13 cellular contexts compared by ENCODE assay signal in genomic region chr5:172911628-172911880, GRCh38. TPM values are rescaled to one million over a fixed set of nuclear protein-coding genes. Genes with fewer than 3 reads are reported as not detected.
DNase-seq lines count a peak whose midpoint lies in the region; ATAC-seq and TF ChIP-seq lines count a peak whose summit lies in the region.
"Had no signal": no experiment of that assay in that cellular context is flagged by ENCODE, and none has a peak within 500 bp of the region (broad histone marks: within the 10 kb centered on the region; RNA-seq: fewer than 3 reads in every experiment).

No MANE protein-coding gene starts in this region.

- no peak overlapping the region for H2BK120ac ChIP-seq in mesenchymal stem cell (ENCODE audit: low read depth, low read length)

- no peak overlapping the region for H2BK5ac ChIP-seq in mesenchymal stem cell (ENCODE audit: low read depth, low read length, poor library complexity, severe bottlenecking)

- TF ChIP-seq CTCF in HFFc6 (IDR thresholded peaks at IDR 0.05) (no peak), brain microvascular endothelial cell (IDR thresholded peaks at IDR 0.05; ENCODE audit: low read depth, low read length, missing control alignments) (no peak), dorsolateral prefrontal cortex (IDR thresholded peaks at IDR 0.05 in 54 of 56, conservative IDR thresholded peaks at IDR 0.05 in 2 of 56; ENCODE audit: low read depth in 1 of 56, partially characterized antibody in 56 of 56) (no peak)

- H3K18ac ChIP-seq in mesenchymal stem cell (ENCODE audit: low read depth in 1 of 2, low read length in 2 of 2) = no peak overlapping the region

- no peak overlapping the region for H3K4ac ChIP-seq in mesenchymal stem cell (ENCODE audit: low read depth in 1 of 2, low read length in 2 of 2)

- H3K27ac Mint-ChIP-seq in HFFc6 = peak overlapping the region; percentile 87
- H3K27ac Mint-ChIP-seq: activated naive CD4-positive, alpha-beta T cell treated with anti-CD3 and anti-CD28 coated beads, Interleukin-2, amount 50 U/mL, for 24 hours; CD8-positive, alpha-beta T cell had no signal

- no peak for ATAC-seq in HG02885 (IDR thresholded peaks at IDR 0.05; ENCODE audit: poor library complexity, unreplicated experiment)
- ATAC-seq: CD8-positive, alpha-beta T cell had no signal

- no peaks in the 10 kb centered on the region for H3K27me3 ChIP-seq in brain microvascular endothelial cell (replicated peaks)
- H3K27me3 ChIP-seq in mesenchymal stem cell (ENCODE audit: control insufficient read depth in 1 of 2, insufficient read depth in 1 of 2, low read length in 2 of 2) = no peaks in the 10 kb centered on the region
- no peaks in the 10 kb centered on the region for H3K27me3 ChIP-seq in subcutaneous abdominal adipose tissue (ENCODE audit: control insufficient read depth in 5 of 5, insufficient read depth in 4 of 5, low read length in 5 of 5)
- no peaks in the 10 kb centered on the region for H3K27me3 ChIP-seq in dorsolateral prefrontal cortex

- H3K36me3 ChIP-seq in brain microvascular endothelial cell (replicated peaks) (peaks cover 32% of the 10 kb centered on the region), mesenchymal stem cell (ENCODE audit: control insufficient read depth in 1 of 2, insufficient read depth in 2 of 2, low read depth in 1 of 2, low read length in 2 of 2) (peaks cover 34 to 46% of the 10 kb centered on the region in 2 experiments), subcutaneous abdominal adipose tissue (ENCODE audit: control insufficient read depth in 5 of 5, insufficient read depth in 5 of 5, low read length in 5 of 5) (peaks cover 0 to 50% (median 39%) of the 10 kb centered on the region in 5 donors)

- H3K9ac ChIP-seq in mesenchymal stem cell (ENCODE audit: low read length) (peak overlapping the region; percentile 87), subcutaneous abdominal adipose tissue (ENCODE audit: low read length in 5 of 5) (no peak overlapping the region)

- DNase-seq in HFFc6 = no peak
- no peak for DNase-seq in brain microvascular endothelial cell
- DNase-seq in mesenchymal stem cell = no peak
- no peak for DNase-seq in dorsolateral prefrontal cortex
- DNase-seq in hepatic stellate cell (ENCODE audit: low spot score) = no peak
- DNase-seq in NCI-H226 = no peak
- DNase-seq: activated CD8-positive, alpha-beta memory T cell treated with anti-CD3 and anti-CD28 coated beads, Interleukin-2, amount 50 U/mL, for 4 hours; CD8-positive, alpha-beta T cell; NCI-H2227 treated with DMSO at 0.1 percent for 48 hours had no signal

- H3K4me3 Mint-ChIP-seq in HFFc6 = peak overlapping the region; percentile 66
- H3K4me3 Mint-ChIP-seq: activated naive CD4-positive, alpha-beta T cell treated with anti-CD3 and anti-CD28 coated beads, Interleukin-2, amount 50 U/mL, for 24 hours; CD8-positive, alpha-beta T cell had no signal

- intact Hi-C loops in dorsolateral prefrontal cortex (cut with DNase I) = no loop called here

- WGBS in mesenchymal stem cell = 64% methylated on average over 1 of the region's 2 CpGs

- H3K4me2 ChIP-seq in mesenchymal stem cell (ENCODE audit: low read length, poor library complexity, severe bottlenecking) = no peak overlapping the region

- peaks cover 14% of the 10 kb centered on the region; the same call in 1 of the 2 replicates for H3K36me3 Mint-ChIP-seq in HFFc6 (ENCODE audit: low read depth)

- H3K27me3 Mint-ChIP-seq in HFFc6 (ENCODE audit: insufficient read depth) = peaks cover 3% of the 10 kb centered on the region
- H3K27me3 Mint-ChIP-seq: activated naive CD4-positive, alpha-beta T cell treated with anti-CD3 and anti-CD28 coated beads, Interleukin-2, amount 50 U/mL, for 24 hours had no signal

- no peak overlapping the region for H4K8ac ChIP-seq in mesenchymal stem cell (ENCODE audit: low read length)

- H3K14ac ChIP-seq in mesenchymal stem cell (ENCODE audit: low read length in 2 of 2) = no peak overlapping the region

- H3K4me1 Mint-ChIP-seq in HFFc6 (ENCODE audit: low read depth) = peaks cover 40% of the 10 kb centered on the region
- H3K4me1 Mint-ChIP-seq: activated naive CD4-positive, alpha-beta T cell treated with anti-CD3 and anti-CD28 coated beads, Interleukin-2, amount 50 U/mL, for 24 hours had no signal

- H3K4me3 ChIP-seq in brain microvascular endothelial cell (ENCODE audit: low read depth, low read length) (no peak overlapping the region), mesenchymal stem cell (ENCODE audit: insufficient read depth in 1 of 2, low read depth in 1 of 2, low read length in 2 of 2) (no peak overlapping the region), subcutaneous abdominal adipose tissue (ENCODE audit: low read depth in 1 of 5, low read length in 5 of 5) (no peak overlapping the region), dorsolateral prefrontal cortex (no peak overlapping the region)
- H3K4me3 ChIP-seq: K562 had no signal

- H2AK5ac ChIP-seq in mesenchymal stem cell (ENCODE audit: low read length, severe bottlenecking) = no peak overlapping the region

- H2AFZ ChIP-seq in mesenchymal stem cell (ENCODE audit: low read depth, low read length) = no peak overlapping the region

- H3K4me1 ChIP-seq in mesenchymal stem cell (ENCODE audit: control insufficient read depth, insufficient read depth, low read depth, low read length) (peaks cover 21% of the 10 kb centered on the region), subcutaneous abdominal adipose tissue (ENCODE audit: control insufficient read depth in 5 of 5, insufficient read depth in 5 of 5, low read length in 5 of 5) (peaks cover 0 to 11% (median 3%) of the 10 kb centered on the region in 5 donors)

- no peak overlapping the region for H4K91ac ChIP-seq in mesenchymal stem cell (ENCODE audit: low read length)

- H3K79me1 ChIP-seq in mesenchymal stem cell (replicated peaks; ENCODE audit: low read length, poor library complexity, severe bottlenecking) = peaks cover 19% of the 10 kb centered on the region

- H3K9me3 Mint-ChIP-seq in HFFc6 = no peaks in the 10 kb centered on the region
- H3K9me3 Mint-ChIP-seq: activated naive CD4-positive, alpha-beta T cell treated with anti-CD3 and anti-CD28 coated beads, Interleukin-2, amount 50 U/mL, for 24 hours; CD8-positive, alpha-beta T cell had no signal

- no peak overlapping the region for H3K23ac ChIP-seq in mesenchymal stem cell (ENCODE audit: low read length in 2 of 2)

- H2BK15ac ChIP-seq in mesenchymal stem cell (ENCODE audit: low read depth, poor library complexity, severe bottlenecking) = no peak overlapping the region

- no peak overlapping the region for H2BK12ac ChIP-seq in mesenchymal stem cell (ENCODE audit: low read length in 2 of 2)

- in situ Hi-C loops in brain microvascular endothelial cell (cut with HindIII; ENCODE audit: low pct_ligation_motif_present, low sequenced_read_pairs) = no loop called here

- H3K27ac ChIP-seq in brain microvascular endothelial cell (peak overlapping the region; percentile 98), mesenchymal stem cell (ENCODE audit: low read length, poor library complexity, severe bottlenecking) (peak overlapping the region; percentile 85), subcutaneous abdominal adipose tissue (ENCODE audit: low read depth, low read length) (peak overlapping the region; percentile 27), dorsolateral prefrontal cortex (peak overlapping the region in 15 of 59 donors; percentile 11 to 75 (median 38))

- no peaks in the 10 kb centered on the region for H3K9me3 ChIP-seq in mesenchymal stem cell (ENCODE audit: control insufficient read depth, low read length)
- H3K9me3 ChIP-seq in subcutaneous abdominal adipose tissue (ENCODE audit: control insufficient read depth in 5 of 5, low read length in 5 of 5) = no peaks in the 10 kb centered on the region

RNA-seq across cellular contexts. Expression of gene RPL26L1, which starts 47.7 kb away (rescaled TPM):
- 100 to 1,000 TPM in 5 of 6 experiments, 10 to 100 TPM in 1; 88.9 to 122 (median 113) TPM for total RNA-seq in HFFc6 (2021; fragmentation: NEBNext Ultra II Directional; extraction: Animal tissue kit (Norgen Biotek cat#: 25700))
- 77.2 TPM for polyA plus RNA-seq in mesenchymal stem cell (2013, experiment 1 of 2)
- 75.2 TPM for polyA plus RNA-seq in mesenchymal stem cell (2013, experiment 2 of 2)
- 10 to 100 TPM; 13.1 to 36.0 (median 24.4) TPM for total RNA-seq in dorsolateral prefrontal cortex
